Comparison of ENCODE assay signal across 17 cellular contexts in genomic region chr18:13380671-13381070, GRCh38.
DNase-seq lines count a peak whose midpoint lies in the region; ATAC-seq and TF ChIP-seq lines count a peak whose summit lies in the region.
"Had no signal": no experiment of that assay in that cellular context is flagged by ENCODE, and none has a peak within 500 bp of the region (broad histone marks: within the 10 kb centered on the region; RNA-seq: fewer than 3 reads in every experiment).

No MANE protein-coding gene starts in this region.

- no peak for TF ChIP-seq CTCF in brain (conservative IDR thresholded peaks at IDR 0.05)
- TF ChIP-seq CTCF in Peyer's patch (IDR thresholded peaks at IDR 0.05) = no peak
- TF ChIP-seq CTCF in PC-3 (conservative IDR thresholded peaks at IDR 0.05; ENCODE audit: low read depth, low read length) = no peak

- no peaks in the 10 kb centered on the region for H4K20me1 ChIP-seq in PC-3 (ENCODE audit: low read length)

- no peaks in the 10 kb centered on the region for H3K9me3 Mint-ChIP-seq in CD8-positive, alpha-beta memory T cell
- H3K9me3 Mint-ChIP-seq in brain = no peaks in the 10 kb centered on the region
- no peaks in the 10 kb centered on the region for H3K9me3 Mint-ChIP-seq in naive thymus-derived CD8-positive, alpha-beta T cell
- H3K9me3 Mint-ChIP-seq: H9 had no signal

- no peaks in the 10 kb centered on the region for H3K36me3 ChIP-seq in CD8-positive, alpha-beta memory T cell (ENCODE audit: insufficient read depth, low read length)
- no peaks in the 10 kb centered on the region for H3K36me3 ChIP-seq in Peyer's patch
- H3K36me3 ChIP-seq in PC-3 (ENCODE audit: low read depth, low read length) = no peaks in the 10 kb centered on the region
- H3K36me3 ChIP-seq: heart left ventricle, MG63 had no signal

- H3K4me1 ChIP-seq in CD8-positive, alpha-beta memory T cell (ENCODE audit: insufficient read depth, low read length) = peaks cover 66% of the 10 kb centered on the region
- peaks cover 0 to 39% (median 1%) of the 10 kb centered on the region in 4 donors for H3K4me1 ChIP-seq in Peyer's patch
- H3K4me1 ChIP-seq in PC-3 (ENCODE audit: insufficient read depth, low read length) = peaks cover under 1% of the 10 kb centered on the region

- H3K9me2 ChIP-seq in PC-3 (replicated peaks; ENCODE audit: low read length) = no peaks in the 10 kb centered on the region

- no peaks in the 10 kb centered on the region for H3K27me3 Mint-ChIP-seq in CD8-positive, alpha-beta memory T cell
- peaks cover 3% of the 10 kb centered on the region for H3K27me3 Mint-ChIP-seq in brain
- no peaks in the 10 kb centered on the region for H3K27me3 Mint-ChIP-seq in naive thymus-derived CD8-positive, alpha-beta T cell

- intact Hi-C loops in PC-3 (cut with micrococcal nuclease) = no loop called here

- H3K27ac ChIP-seq in CD8-positive, alpha-beta memory T cell (ENCODE audit: low read depth, low read length) = no peak overlapping the region
- H3K27ac ChIP-seq in Peyer's patch (peak overlapping the region in 1 of 4 donors; percentile 86), PC-3 (ENCODE audit: low read length) (no peak overlapping the region)

- H3F3A ChIP-seq in PC-3 (ENCODE audit: low read length, unreplicated experiment) = no peaks in the 10 kb centered on the region

- H3K4me2 ChIP-seq in PC-3 (ENCODE audit: low read length) = no peak overlapping the region

- peaks cover 0 to 3% (median 0%) of the 10 kb centered on the region in 3 donors for H3K36me3 Mint-ChIP-seq in CD8-positive, alpha-beta memory T cell
- no peaks in the 10 kb centered on the region for H3K36me3 Mint-ChIP-seq in brain
- H3K36me3 Mint-ChIP-seq in naive thymus-derived CD8-positive, alpha-beta T cell = no peaks in the 10 kb centered on the region

- H3K79me2 ChIP-seq in PC-3 (ENCODE audit: low read length) = no peaks in the 10 kb centered on the region

- H3K4me3 Mint-ChIP-seq in CD8-positive, alpha-beta memory T cell = peak overlapping the region in 1 of 7 donors; percentile 60
- H3K4me3 Mint-ChIP-seq in brain = peak overlapping the region in 2 of 5 experiments; percentile 28 to 63
- peak overlapping the region in 5 of 10 donors; percentile 8 to 26 (median 17) for H3K4me3 Mint-ChIP-seq in naive thymus-derived CD8-positive, alpha-beta T cell
- H3K4me3 Mint-ChIP-seq: H9 had no signal

- peak overlapping the region in 6 of 8 donors; percentile 34 to 96 (median 66) for H3K27ac Mint-ChIP-seq in CD8-positive, alpha-beta memory T cell
- peak overlapping the region; percentile 68 to 92 (median 89) for H3K27ac Mint-ChIP-seq in brain
- peak overlapping the region; percentile 51 to 100 (median 92) for H3K27ac Mint-ChIP-seq in naive thymus-derived CD8-positive, alpha-beta T cell
- H3K27ac Mint-ChIP-seq: H9 had no signal

- DNase-seq in NCI-H2227 treated with DMSO at 0.1 percent for 48 hours (lab: John Stamatoyannopoulos, UW) (peak; percentile 42), NCI-H2227 (lab: John Stamatoyannopoulos, UW; ENCODE audit: unreplicated experiment) (no peak), Peyer's patch (no peak), PC-3 (no peak)
- no peak for DNase-seq in CD8-positive, alpha-beta memory T cell
- DNase-seq in naive thymus-derived CD8-positive, alpha-beta T cell = no peak
- no peak for DNase-seq in stimulated activated CD4-positive, alpha-beta T cell treated with anti-CD3 and anti-CD28 coated beads, Interleukin-2, amount 100 ng/mL, for 24 hours
- DNase-seq: activated CD4-positive, alpha-beta T cell treated with anti-CD3 and anti-CD28 coated beads, Interleukin-2, amount 50 U/mL, for 4 hours; activated naive CD4-positive, alpha-beta T cell; H9; MG63; NCI-H2081 treated with DMSO at 0.1 percent for 48 hours; SIG-M5; stimulated activated CD4-positive, alpha-beta T cell treated with anti-CD3 and anti-CD28 coated beads, Interleukin-15, amount 100 ng/mL, for 24 hours; T1000 had no signal

- H3K4me1 Mint-ChIP-seq in CD8-positive, alpha-beta memory T cell = peaks cover 46 to 52% (median 51%) of the 10 kb centered on the region in 3 donors
- peaks cover 77% of the 10 kb centered on the region for H3K4me1 Mint-ChIP-seq in brain
- peaks cover 44 to 80% (median 77%) of the 10 kb centered on the region in 4 donors for H3K4me1 Mint-ChIP-seq in naive thymus-derived CD8-positive, alpha-beta T cell

- H3K9me3 ChIP-seq in CD8-positive, alpha-beta memory T cell (ENCODE audit: low read length) = no peaks in the 10 kb centered on the region
- H3K9me3 ChIP-seq in Peyer's patch = no peaks in the 10 kb centered on the region
- no peaks in the 10 kb centered on the region for H3K9me3 ChIP-seq in PC-3 (ENCODE audit: low read length)
- H3K9me3 ChIP-seq: heart left ventricle, MG63 had no signal

- no peak overlapping the region for H2AFZ ChIP-seq in PC-3 (ENCODE audit: low read length)

- H3K4me3 ChIP-seq in CD8-positive, alpha-beta memory T cell (ENCODE audit: low read length) = no peak overlapping the region
- no peak overlapping the region for H3K4me3 ChIP-seq in Peyer's patch
- H3K4me3 ChIP-seq in PC-3 (ENCODE audit: low read length) = no peak overlapping the region
- H3K4me3 ChIP-seq: heart left ventricle, MG63 had no signal

- H3K9ac ChIP-seq in PC-3 (ENCODE audit: low read length) = no peak overlapping the region

- no peak for TF ChIP-seq POLR2A in Peyer's patch (IDR thresholded peaks at IDR 0.05)

- no peak for ATAC-seq in naive thymus-derived CD8-positive, alpha-beta T cell
- no peak for ATAC-seq in PC-3

- POLR2A ChIA-PET in CD8-positive, alpha-beta memory T cell (lab: Charles Lee) = interaction anchor here (0.5 kb wide), 1 partner anchor 244 kb away, joined by 6 read pairs; no protein-coding TSS in a partner anchor
- POLR2A ChIA-PET in naive thymus-derived CD8-positive, alpha-beta T cell (lab: Charles Lee) = interaction anchor here (0.6 to 1.1 kb wide), 4 partner anchors 12 to 231 kb away, joined by 3 to 4 read pairs (median 4); no protein-coding TSS in a partner anchor
- POLR2A ChIA-PET in PC-3 (lab: Charles Lee; ENCODE audit: unreplicated experiment) = no interaction called here

- no peaks in the 10 kb centered on the region for H3K27me3 ChIP-seq in CD8-positive, alpha-beta memory T cell (ENCODE audit: insufficient read depth, low read length, poor library complexity, severe bottlenecking)
- H3K27me3 ChIP-seq in Peyer's patch (no peaks in the 10 kb centered on the region), PC-3 (ENCODE audit: low read length) (peaks cover 85% of the 10 kb centered on the region)
- H3K27me3 ChIP-seq: heart left ventricle, MG63 had no signal

- no TSS peak for BruUV-seq in PC-3 (replicated peaks; lab: Mats Ljungman, UMichigan)

- CTCF ChIA-PET in CD8-positive, alpha-beta memory T cell (lab: Charles Lee) = no interaction called here
- CTCF ChIA-PET in PC-3 (lab: Charles Lee) = no interaction called here
